Comparison of ENCODE assay signal across 8 cellular contexts in the genomic region with DNA sequence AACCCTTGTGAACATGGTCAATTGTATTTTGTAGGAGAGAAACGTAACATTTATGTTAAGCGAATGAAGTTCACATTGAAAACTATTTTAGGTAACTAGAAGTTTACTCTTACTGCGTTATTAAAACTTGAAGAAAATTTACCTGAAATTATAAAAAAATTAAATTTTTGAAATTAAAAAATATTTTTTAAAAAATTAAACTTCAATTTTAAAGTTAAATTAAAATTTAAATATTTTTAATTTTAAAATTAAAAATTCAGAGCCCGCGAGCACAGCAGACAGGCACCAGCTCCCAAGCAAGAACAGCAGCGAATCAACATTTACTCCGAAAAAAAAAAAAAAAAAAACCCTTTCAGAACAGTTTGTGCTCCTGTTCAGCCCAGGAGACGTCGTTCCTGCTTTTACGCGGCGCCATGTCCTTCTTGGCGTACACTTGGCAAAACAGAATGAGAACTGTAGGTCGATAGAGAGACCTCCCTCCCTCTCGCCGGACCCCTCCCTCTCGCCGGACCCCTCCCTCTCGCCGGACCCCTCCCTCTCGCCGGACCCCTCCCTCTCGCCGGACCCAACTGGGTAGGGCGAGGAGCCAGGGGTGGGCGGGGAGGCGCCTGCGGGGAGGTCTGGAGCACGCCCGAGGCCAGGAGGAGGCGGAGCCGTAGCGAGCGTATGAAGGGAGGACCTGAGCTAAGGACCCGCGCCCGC.
A peak's percentile ranks its signal among the peaks of the same experiment; 100 is the strongest.
DNase-seq lines count a peak whose midpoint lies in the region; ATAC-seq, FAIRE-seq and TF ChIP-seq lines count a peak whose summit lies in the region.

No MANE protein-coding gene starts in this region.

- no TSS peak for BruUV-seq in A673 (replicated peaks; lab: Mats Ljungman, UMichigan)

- WGBS in small intestine, 3 donors = 17 to 42% (median 18%) methylated on average over 29 to 37 of the region's 37 CpGs

- no peaks in the 10 kb centered on the region for H3K27me3 ChIP-seq in A673 (replicated peaks; ENCODE audit: insufficient read depth, low read depth, low read length, poor library complexity)
- peaks cover 4% of the 10 kb centered on the region for H3K27me3 ChIP-seq in effector memory CD4-positive, alpha-beta T cell (replicated peaks; ENCODE audit: control insufficient read depth, insufficient read depth, low read length, poor library complexity, severe bottlenecking)
- H3K27me3 ChIP-seq in small intestine (ENCODE audit: control insufficient read depth in 2 of 2, insufficient read depth in 2 of 2, low read length in 2 of 2) = no peaks in the 10 kb centered on the region

- H3K9me3 ChIP-seq in A673 (ENCODE audit: low read depth, low read length, poor library complexity, severe bottlenecking) = peaks cover 5% of the 10 kb centered on the region
- H3K9me3 ChIP-seq in effector memory CD4-positive, alpha-beta T cell (ENCODE audit: control insufficient read depth, low read length) = no peaks in the 10 kb centered on the region
- H3K9me3 ChIP-seq in mucosa of descending colon = peaks cover 3% of the 10 kb centered on the region
- H3K9me3 ChIP-seq in small intestine (ENCODE audit: control insufficient read depth, low read depth) = no peaks in the 10 kb centered on the region

- H3K4me1 ChIP-seq in A673 (ENCODE audit: insufficient read depth, low read length, poor library complexity, severe bottlenecking) = peaks cover 16% of the 10 kb centered on the region
- no peaks in the 10 kb centered on the region for H3K4me1 ChIP-seq in effector memory CD4-positive, alpha-beta T cell (ENCODE audit: control insufficient read depth, insufficient read depth, low read length, poor library complexity, severe bottlenecking)
- no peaks in the 10 kb centered on the region for H3K4me1 ChIP-seq in mucosa of descending colon (ENCODE audit: low read depth)
- no peaks in the 10 kb centered on the region for H3K4me1 ChIP-seq in small intestine (ENCODE audit: control insufficient read depth in 2 of 2, insufficient read depth in 1 of 2, low read depth in 1 of 2, low read length in 1 of 2)

- ATAC-seq in mucosa of descending colon = peak; percentile 88

- DNase-seq in A673 (ENCODE audit: low spot score) (peak; percentile 86), GM12864 (ENCODE audit: low read depth) (no peak), NCI-H774 (lab: John Stamatoyannopoulos, UW) (peak; percentile 46), mucosa of descending colon (peak; percentile 63 to 82 (median 77)), SKM-1 (lab: John Stamatoyannopoulos, UW; ENCODE audit: unreplicated experiment) (no peak), medulla oblongata (ENCODE audit: extremely low spot score) (no peak), small intestine (no peak)
- DNase-seq in effector memory CD4-positive, alpha-beta T cell = no peak

- intact Hi-C loops in A673 (cut with micrococcal nuclease; ENCODE audit: unreplicated experiment) (no loop called here), mucosa of descending colon (cut with DNase I, micrococcal nuclease) (no loop called here)

- H3K4me3 ChIP-seq in A673 (ENCODE audit: low read depth, low read length, poor library complexity, severe bottlenecking) = peak overlapping the region; percentile 46
- H3K4me3 ChIP-seq in GM12864 (ENCODE audit: low read depth, low read length) = peak overlapping the region; percentile 52
- H3K4me3 ChIP-seq in effector memory CD4-positive, alpha-beta T cell (ENCODE audit: insufficient read depth, low read depth, low read length, poor library complexity, severe bottlenecking) = peak overlapping the region; percentile 9
- H3K4me3 ChIP-seq in mucosa of descending colon = no peak overlapping the region
- H3K4me3 ChIP-seq in small intestine (ENCODE audit: low read depth in 1 of 2, low read length in 2 of 2) = no peak overlapping the region

- POLR2A ChIA-PET in A673 (lab: Charles Lee; ENCODE audit: low non-redundant PET) = no interaction called here

- TF ChIP-seq CTCF in A673 (conservative IDR thresholded peaks at IDR 0.05; ENCODE audit: low read depth, low read length) (no peak), GM12864 (IDR thresholded peaks at IDR 0.05; ENCODE audit: low read depth, low read length, missing control alignments) (no peak), mucosa of descending colon (IDR thresholded peaks at IDR 0.05) (no peak)

- CTCF ChIA-PET in A673 (lab: Charles Lee) = interaction anchor here (0.6 kb wide), 2 partner anchors 13 to 239 kb away, joined by 9 to 12 read pairs; no protein-coding TSS in a partner anchor

- FAIRE-seq in small intestine (lab: Jason Lieb, UNC) = no peak

- H3K27ac ChIP-seq in A673 (ENCODE audit: low read depth, low read length, poor library complexity, severe bottlenecking) (no peak overlapping the region), small intestine (ENCODE audit: low read depth in 1 of 2, low read length in 1 of 2) (no peak overlapping the region)
- H3K27ac ChIP-seq in effector memory CD4-positive, alpha-beta T cell (ENCODE audit: insufficient read depth, low read length, poor library complexity, severe bottlenecking) = no peak overlapping the region

- H3K36me3 ChIP-seq in A673 (ENCODE audit: insufficient read depth, low read length, poor library complexity, severe bottlenecking) (no peaks in the 10 kb centered on the region), mucosa of descending colon (ENCODE audit: low read depth) (no peaks in the 10 kb centered on the region), small intestine (ENCODE audit: control insufficient read depth in 2 of 2, insufficient read depth in 2 of 2, low read length in 2 of 2) (no peaks in the 10 kb centered on the region)
- no peaks in the 10 kb centered on the region for H3K36me3 ChIP-seq in effector memory CD4-positive, alpha-beta T cell (ENCODE audit: control insufficient read depth, insufficient read depth, low read length)

Comparison
In these comparisons a context has a peak if more than half of its experiments do, and no peak if none do; other contexts are left out.
1. DNase-seq: peak in A673 (single experiment), NCI-H774 (single experiment) and mucosa of descending colon (3 of 3); none in GM12864 (single experiment), effector memory CD4-positive, alpha-beta T cell (0 of 3), SKM-1 (single experiment), medulla oblongata (single experiment) and small intestine (single experiment).
2. H3K4me3 ChIP-seq: peak in A673 (single experiment), GM12864 (single experiment) and effector memory CD4-positive, alpha-beta T cell (single experiment); none in mucosa of descending colon (single experiment) and small intestine (0 of 2).